ENCODE assay signal across 8 cellular contexts in genomic region chr16:87490799-87491521, GRCh38. TPM values are rescaled to one million over a fixed set of nuclear protein-coding genes. Genes with fewer than 3 reads are reported as not detected.
DNase-seq lines count a peak whose midpoint lies in the region; ATAC-seq, FAIRE-seq and TF ChIP-seq lines count a peak whose summit lies in the region.
"Not testable (repeated sequence)": the region's sequence is repeated elsewhere in the genome, so short reads cannot be mapped to it uniquely, and the experiment has no call there.

No MANE protein-coding gene starts in this region.

- intact Hi-C loops in activated T-helper 1 cell treated with anti-CD3 and anti-CD28 coated beads, Interleukin-12 subunit alpha, Interleukin-12 subunit beta, Interleukin-2, Interleukin-4 antibody, amounts not matched to agents 30 ng/mL and 10 ng/mL and 1 ng/mL, durations not matched to agents 14 hours and 24 hours and 36 hours (cut with micrococcal nuclease), result loop anchor here (10.0 kb wide), 1 partner anchor 384 kb away; no protein-coding TSS in a partner anchor

- CTCF ChIA-PET in A549 (lab: Yijun Ruan, JAX), result interaction anchor here (0.7 to 2.2 kb wide), 3 partner anchors 8 to 145 kb away, joined by 5 to 8 read pairs (median 5); no protein-coding TSS in a partner anchor

- not testable (repeated sequence) for H3K4me3 ChIP-seq in A549
- H3K4me3 ChIP-seq in iPS-18c (ENCODE audit: insufficient read depth, low read depth, low read length), result peak overlapping the region; percentile 57

- TF ChIP-seq EP300 in A549 (IDR thresholded peaks at IDR 0.05), result not testable (repeated sequence)

- WGBS in A549 (ENCODE audit: missing lambda C conversion rate), result 92% methylated on average over 38 of the region's 45 CpGs

- not testable (repeated sequence) for TF ChIP-seq RAD21 in A549 (conservative IDR thresholded peaks at IDR 0.05 in 1 of 2, IDR thresholded peaks at IDR 0.05 in 1 of 2)

- ATAC-seq in A549, result not testable (repeated sequence)

- peaks cover 26% of the 10 kb centered on the region for H3K27me3 Mint-ChIP-seq in activated T-helper 1 cell treated with anti-CD3 and anti-CD28 coated beads, Interleukin-12 subunit alpha, Interleukin-12 subunit beta, Interleukin-2, Interleukin-4 antibody, amounts not matched to agents 30 ng/mL and 10 ng/mL and 1 ng/mL, durations not matched to agents 14 hours and 24 hours and 36 hours (ENCODE audit: insufficient read depth)
- not testable (repeated sequence) for H3K27me3 Mint-ChIP-seq in osteocyte (ENCODE audit: unreplicated experiment)

- TF ChIP-seq POLR2A in A549 (IDR thresholded peaks at IDR 0.05; ENCODE audit: low read length), result not testable (repeated sequence)

- peak overlapping the region; percentile 58 for H3K27ac Mint-ChIP-seq in activated T-helper 1 cell treated with anti-CD3 and anti-CD28 coated beads, Interleukin-12 subunit alpha, Interleukin-12 subunit beta, Interleukin-2, Interleukin-4 antibody, amounts not matched to agents 30 ng/mL and 10 ng/mL and 1 ng/mL, durations not matched to agents 14 hours and 24 hours and 36 hours
- H3K27ac Mint-ChIP-seq in osteocyte (ENCODE audit: unreplicated experiment), result not testable (repeated sequence)

- peaks cover 23% of the 10 kb centered on the region for H3K4me1 ChIP-seq in A549

- FAIRE-seq in A549 (lab: Jason Lieb, UNC), result not testable (repeated sequence)

- H3K4me1 Mint-ChIP-seq in activated T-helper 1 cell treated with anti-CD3 and anti-CD28 coated beads, Interleukin-12 subunit alpha, Interleukin-12 subunit beta, Interleukin-2, Interleukin-4 antibody, amounts not matched to agents 30 ng/mL and 10 ng/mL and 1 ng/mL, durations not matched to agents 14 hours and 24 hours and 36 hours (ENCODE audit: low read depth), result peaks cover 49% of the 10 kb centered on the region
- peaks cover 60% of the 10 kb centered on the region for H3K4me1 Mint-ChIP-seq in osteocyte (ENCODE audit: unreplicated experiment)

- H3K4me3 Mint-ChIP-seq in activated T-helper 1 cell treated with anti-CD3 and anti-CD28 coated beads, Interleukin-12 subunit alpha, Interleukin-12 subunit beta, Interleukin-2, Interleukin-4 antibody, amounts not matched to agents 30 ng/mL and 10 ng/mL and 1 ng/mL, durations not matched to agents 14 hours and 24 hours and 36 hours, result peak overlapping the region; percentile 81
- peak overlapping the region; percentile 75 for H3K4me3 Mint-ChIP-seq in osteocyte (ENCODE audit: unreplicated experiment)

- not testable (repeated sequence) for H3K9me3 Mint-ChIP-seq in activated T-helper 1 cell treated with anti-CD3 and anti-CD28 coated beads, Interleukin-12 subunit alpha, Interleukin-12 subunit beta, Interleukin-2, Interleukin-4 antibody, amounts not matched to agents 30 ng/mL and 10 ng/mL and 1 ng/mL, durations not matched to agents 14 hours and 24 hours and 36 hours; osteocyte (ENCODE audit: unreplicated experiment)

- H3K27ac ChIP-seq in A549, result not testable (repeated sequence)

- H3K4me2 ChIP-seq in A549, result peak overlapping the region; percentile 83

- TF ChIP-seq CTCF in A549 (IDR thresholded peaks at IDR 0.05); osteocyte (IDR thresholded peaks at IDR 0.05): not testable (repeated sequence)

- not testable (repeated sequence) for H3K36me3 Mint-ChIP-seq in activated T-helper 1 cell treated with anti-CD3 and anti-CD28 coated beads, Interleukin-12 subunit alpha, Interleukin-12 subunit beta, Interleukin-2, Interleukin-4 antibody, amounts not matched to agents 30 ng/mL and 10 ng/mL and 1 ng/mL, durations not matched to agents 14 hours and 24 hours and 36 hours (ENCODE audit: low read depth); osteocyte (ENCODE audit: unreplicated experiment)

- H3K9me3 ChIP-seq in A549; iPS-18c (ENCODE audit: control insufficient read depth, insufficient read depth, low read length): not testable (repeated sequence)

- POLR2A ChIA-PET in A549 (lab: Yijun Ruan, JAX), result interaction anchor here (0.6 kb wide), 1 partner anchor 54 kb away, joined by 7 read pairs; no protein-coding TSS in a partner anchor

- not testable (repeated sequence) for DNase-seq in A549 (ENCODE audit: low read depth in 1 of 2, low spot score in 1 of 2); osteocyte (ENCODE audit: extremely low spot score, unreplicated experiment)
- DNase-seq in HPDE6-E6E7 (ENCODE audit: extremely low spot score), result peak; percentile 35
- peak; percentile 43 for DNase-seq in T-helper 22 cell (ENCODE audit: low read depth)
- DNase-seq in activated T-helper 1 cell treated with anti-CD3 and anti-CD28 coated beads, Interleukin-12 subunit alpha, Interleukin-12 subunit beta, Interleukin-2, Interleukin-4 antibody, amounts not matched to agents 30 ng/mL and 10 ng/mL and 1 ng/mL, durations not matched to agents 14 hours and 24 hours and 36 hours (ENCODE audit: low spot score), result peak; percentile 34
- DNase-seq in dermis blood vessel endothelial cell, result peak; percentile 27
- DNase-seq in stimulated activated CD8-positive, alpha-beta memory T cell treated with anti-CD3 and anti-CD28 coated beads, Interleukin-12 subunit alpha, Interleukin-12 subunit beta, amount 100 ng/mL, for 1 hour (ENCODE audit: low read depth), result peak; percentile 28

RNA-seq across cellular contexts. Expression of gene ZCCHC14, which starts 1.9 kb away (rescaled TPM):
- polyA plus RNA-seq in A549 (2011; rRNA removed) (3.8 and 5.5 TPM in 2 replicates), A549 (2017; fragmentation: RNase III; extraction: RNeasy Plus Mini Kit Qiagen cat#74134 plus additional on column Dnase treatment) (6.1 to 7.3 TPM (median 6.5 TPM) in 3 replicates)
- 3.8 and 5.3 TPM in 2 replicates for polyA plus RNA-seq in A549 (2012; cell fraction: cytosol; rRNA removed)
- polyA plus RNA-seq in A549 (2012; cell fraction: nucleus; rRNA removed), result 10.8 and 15.5 TPM in 2 replicates
- 7.2 and 8.0 TPM in 2 replicates for polyA minus RNA-seq in A549 (2011; rRNA and poly(A)+ RNA removed)
- 9.9 and 11.0 TPM in 2 replicates for total RNA-seq in activated T-helper 1 cell treated with anti-CD3 and anti-CD28 coated beads, Interleukin-12 subunit alpha, Interleukin-12 subunit beta, Interleukin-2, Interleukin-4 antibody, amounts not matched to agents 30 ng/mL and 10 ng/mL and 1 ng/mL, durations not matched to agents 14 hours and 24 hours and 36 hours
- total RNA-seq in dermis blood vessel endothelial cell (7.5 and 12.5 TPM in 2 replicates), osteocyte (44.8 and 47.7 TPM in 2 replicates)
